In the genomic region with DNA sequence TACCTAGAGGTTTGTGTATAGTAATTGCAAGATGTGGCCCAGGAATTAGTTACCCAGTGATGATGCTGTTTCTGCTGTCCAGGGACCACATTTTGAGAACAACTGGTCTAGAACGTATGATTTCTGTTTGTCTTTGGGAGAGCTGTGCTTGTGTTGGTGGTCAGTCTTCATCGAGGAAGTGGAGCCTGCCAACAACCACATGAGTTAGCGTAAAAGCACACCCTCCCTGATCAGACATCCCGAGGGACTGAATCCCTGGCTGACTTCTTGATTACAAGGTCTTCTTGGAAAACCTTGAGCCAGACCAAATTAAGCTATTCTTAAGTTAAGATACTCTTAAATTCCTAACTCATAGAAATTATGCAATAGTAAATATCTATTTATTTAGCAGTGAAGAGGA, we compare ENCODE assay signal across 13 cellular contexts.
"Had no signal": no experiment of that assay in that cellular context is flagged by ENCODE, and none has a peak within 500 bp of the region (broad histone marks: within the 10 kb centered on the region; RNA-seq: fewer than 3 reads in every experiment).

No MANE protein-coding gene starts in this region.

- ATAC-seq: body of pancreas, gastrocnemius medialis, pancreas, T-helper 17 cell had no signal

- H3K27me3 ChIP-seq: body of pancreas, gastrocnemius medialis, neural progenitor cell, pancreas, stomach had no signal

- H3K4me1 Mint-ChIP-seq: activated naive CD4-positive, alpha-beta T cell treated with anti-CD3 and anti-CD28 coated beads, Interleukin-2, amount 50 U/mL, for 24 hours; mesothelial cell of epicardium; T-helper 17 cell had no signal

- DNase-seq: activated CD4-positive, alpha-beta T cell treated with anti-CD3 and anti-CD28 coated beads, Interleukin-2, amount 50 U/mL, for 1 hour; body of pancreas; cerebellar nuclear complex; dermis blood vessel endothelial cell; gastrocnemius medialis; kidney; pancreas; stomach; T-helper 17 cell had no signal

- H3K4me2 ChIP-seq: neural progenitor cell had no signal

- H3K27ac ChIP-seq: body of pancreas, gastrocnemius medialis, neural progenitor cell, pancreas, skin epidermis, stomach had no signal

- H3K4me1 ChIP-seq: body of pancreas, gastrocnemius medialis, pancreas, stomach had no signal

- H3K9me3 Mint-ChIP-seq: activated naive CD4-positive, alpha-beta T cell treated with anti-CD3 and anti-CD28 coated beads, Interleukin-2, amount 50 U/mL, for 24 hours; mesothelial cell of epicardium; neural progenitor cell had no signal

- H3K9ac ChIP-seq: neural progenitor cell had no signal

- H2AFZ ChIP-seq: neural progenitor cell had no signal

- H3K4me3 ChIP-seq: body of pancreas, gastrocnemius medialis, neural progenitor cell, pancreas, skin epidermis, stomach had no signal

- H3K36me3 Mint-ChIP-seq: activated naive CD4-positive, alpha-beta T cell treated with anti-CD3 and anti-CD28 coated beads, Interleukin-2, amount 50 U/mL, for 24 hours; mesothelial cell of epicardium; neural progenitor cell had no signal

- H3K27ac Mint-ChIP-seq: activated naive CD4-positive, alpha-beta T cell treated with anti-CD3 and anti-CD28 coated beads, Interleukin-2, amount 50 U/mL, for 24 hours; mesothelial cell of epicardium; neural progenitor cell; T-helper 17 cell had no signal

- H3K4me3 Mint-ChIP-seq: activated naive CD4-positive, alpha-beta T cell treated with anti-CD3 and anti-CD28 coated beads, Interleukin-2, amount 50 U/mL, for 24 hours; mesothelial cell of epicardium; neural progenitor cell; T-helper 17 cell had no signal

- H3K9me3 ChIP-seq: body of pancreas, gastrocnemius medialis, pancreas, stomach had no signal

- H3K36me3 ChIP-seq: gastrocnemius medialis, neural progenitor cell, pancreas, stomach had no signal
